Comparison of ENCODE assay signal across 8 cellular contexts in genomic region chr2:171574149-171574795, GRCh38. TPM values are rescaled to one million over a fixed set of nuclear protein-coding genes. Genes with fewer than 3 reads are reported as not detected.
DNase-seq lines count a peak whose midpoint lies in the region; ATAC-seq and TF ChIP-seq lines count a peak whose summit lies in the region.

No MANE protein-coding gene starts in this region.

- CTCF ChIA-PET in naive thymus-derived CD4-positive, alpha-beta T cell (lab: Charles Lee), result interaction anchor here (0.9 to 1.5 kb wide), 6 partner anchors 14 to 1138 kb away, joined by 3 to 4 read pairs (median 3); no protein-coding TSS in a partner anchor

- peaks cover 4% of the 10 kb centered on the region for H3K4me1 ChIP-seq in CD4-positive, CD25-positive, alpha-beta regulatory T cell (ENCODE audit: control insufficient read depth, insufficient read depth, low read length, poor library complexity, severe bottlenecking)
- H3K4me1 ChIP-seq in NT2/D1 (ENCODE audit: insufficient read depth, insufficient read length), result no peaks in the 10 kb centered on the region
- H3K4me1 ChIP-seq in naive thymus-derived CD4-positive, alpha-beta T cell (ENCODE audit: control insufficient read depth in 2 of 2, insufficient read depth in 2 of 2, low read length in 2 of 2), result peaks cover 0 to 3% of the 10 kb centered on the region in 2 donors

- H3K27me3 Mint-ChIP-seq in CD4-positive, CD25-positive, alpha-beta regulatory T cell, result peaks cover 4% of the 10 kb centered on the region
- H3K27me3 Mint-ChIP-seq in naive thymus-derived CD4-positive, alpha-beta T cell, result peaks cover 0 to 8% (median 0%) of the 10 kb centered on the region in 5 donors

- peaks cover 0 to 10% (median 4%) of the 10 kb centered on the region in 4 donors for H3K4me1 Mint-ChIP-seq in CD4-positive, CD25-positive, alpha-beta regulatory T cell
- peaks cover 0 to 7% (median 6%) of the 10 kb centered on the region in 7 donors for H3K4me1 Mint-ChIP-seq in naive thymus-derived CD4-positive, alpha-beta T cell

- peak overlapping the region in 2 of 4 donors; percentile 32 to 36 for H3K4me3 Mint-ChIP-seq in CD4-positive, CD25-positive, alpha-beta regulatory T cell
- H3K4me3 Mint-ChIP-seq in naive thymus-derived CD4-positive, alpha-beta T cell, result peak overlapping the region in 6 of 10 donors; percentile 13 to 69 (median 16)

- DNase-seq in CD4-positive, CD25-positive, alpha-beta regulatory T cell, result peak; percentile 61 to 78 (median 72)
- peak; percentile 52 for DNase-seq in NT2/D1 (ENCODE audit: low read depth, low spot score)
- peak; percentile 79 for DNase-seq in activated CD8-positive, alpha-beta memory T cell treated with anti-CD3 and anti-CD28 coated beads, Interleukin-2, amount 50 U/mL, for 4 hours
- DNase-seq in epithelial cell of proximal tubule (ENCODE audit: low read depth), result no peak
- peak; percentile 50 to 84 (median 73) for DNase-seq in naive thymus-derived CD4-positive, alpha-beta T cell
- peak; percentile 61 to 63 for DNase-seq in stimulated activated CD8-positive, alpha-beta memory T cell treated with anti-CD3 and anti-CD28 coated beads, Interleukin-7, amount 100 ng/mL, for 48 hours (ENCODE audit: extremely low read depth in 1 of 2, low read depth in 1 of 2)

- intact Hi-C loops in naive thymus-derived CD4-positive, alpha-beta T cell (cut with micrococcal nuclease), result loop anchor here (1.0 to 10.0 kb wide), 13 partner anchors 24 to 1141 kb away; partner anchors contain the start of genes DLX2 (in 1 of the 2) and DYNC1I2 (in 1 of the 2)

- POLR2A ChIA-PET in naive thymus-derived CD4-positive, alpha-beta T cell (lab: Charles Lee), result no interaction called here

- no peaks in the 10 kb centered on the region for H3K36me3 Mint-ChIP-seq in CD4-positive, CD25-positive, alpha-beta regulatory T cell
- no peaks in the 10 kb centered on the region for H3K36me3 Mint-ChIP-seq in naive thymus-derived CD4-positive, alpha-beta T cell

- H3K9ac ChIP-seq in NT2/D1 (ENCODE audit: insufficient read length, low read depth), result no peak overlapping the region

- H3K27ac ChIP-seq in CD4-positive, CD25-positive, alpha-beta regulatory T cell (ENCODE audit: insufficient read depth, low read length, poor library complexity, severe bottlenecking), result no peak overlapping the region
- H3K27ac ChIP-seq in naive thymus-derived CD4-positive, alpha-beta T cell (ENCODE audit: low read depth, low read length), result no peak overlapping the region

- TF ChIP-seq CTCF in epithelial cell of proximal tubule (conservative IDR thresholded peaks at IDR 0.05; ENCODE audit: low read depth, low read length), result peak; percentile 89

- H3K27ac Mint-ChIP-seq in CD4-positive, CD25-positive, alpha-beta regulatory T cell, result peak overlapping the region in 1 of 3 donors; percentile 75
- H3K27ac Mint-ChIP-seq in naive thymus-derived CD4-positive, alpha-beta T cell, result peak overlapping the region in 2 of 9 donors; percentile 31 to 60

- H3K9me3 ChIP-seq in CD4-positive, CD25-positive, alpha-beta regulatory T cell (ENCODE audit: control insufficient read depth in 2 of 2, low read length in 2 of 2), result no peaks in the 10 kb centered on the region
- no peaks in the 10 kb centered on the region for H3K9me3 ChIP-seq in NT2/D1 (ENCODE audit: insufficient read depth, low read length)
- no peaks in the 10 kb centered on the region for H3K9me3 ChIP-seq in naive thymus-derived CD4-positive, alpha-beta T cell (ENCODE audit: control insufficient read depth in 2 of 3, low read length in 3 of 3)

- H3K4me3 ChIP-seq in CD4-positive, CD25-positive, alpha-beta regulatory T cell (ENCODE audit: low read depth, low read length), result no peak overlapping the region
- no peak overlapping the region for H3K4me3 ChIP-seq in NT2/D1 (ENCODE audit: insufficient read length, low read depth)
- no peak overlapping the region for H3K4me3 ChIP-seq in epithelial cell of proximal tubule (ENCODE audit: low read depth, low read length)
- no peak overlapping the region for H3K4me3 ChIP-seq in naive thymus-derived CD4-positive, alpha-beta T cell (ENCODE audit: low read length)

- H3K36me3 ChIP-seq in CD4-positive, CD25-positive, alpha-beta regulatory T cell (ENCODE audit: control insufficient read depth, insufficient read depth, low read length), result no peaks in the 10 kb centered on the region
- no peaks in the 10 kb centered on the region for H3K36me3 ChIP-seq in NT2/D1 (ENCODE audit: insufficient read depth, insufficient read length, low read length)
- no peaks in the 10 kb centered on the region for H3K36me3 ChIP-seq in naive thymus-derived CD4-positive, alpha-beta T cell (ENCODE audit: control insufficient read depth in 2 of 3, insufficient read depth in 3 of 3, low read length in 3 of 3)

- no peaks in the 10 kb centered on the region for H3K9me3 Mint-ChIP-seq in CD4-positive, CD25-positive, alpha-beta regulatory T cell
- H3K9me3 Mint-ChIP-seq in naive thymus-derived CD4-positive, alpha-beta T cell, result no peaks in the 10 kb centered on the region

- peaks cover 3% of the 10 kb centered on the region for H3K27me3 ChIP-seq in CD4-positive, CD25-positive, alpha-beta regulatory T cell (ENCODE audit: control insufficient read depth, insufficient read depth, low read length)
- H3K27me3 ChIP-seq in NT2/D1 (ENCODE audit: insufficient read depth, insufficient read length), result peaks cover 14% of the 10 kb centered on the region
- H3K27me3 ChIP-seq in naive thymus-derived CD4-positive, alpha-beta T cell (ENCODE audit: control insufficient read depth in 2 of 2, insufficient read depth in 2 of 2, low read length in 2 of 2), result no peaks in the 10 kb centered on the region

- peak; percentile 92 to 95 for ATAC-seq in CD4-positive, CD25-positive, alpha-beta regulatory T cell (ENCODE audit: low read depth in 2 of 2)
- ATAC-seq in GM19351 (IDR thresholded peaks at IDR 0.05; ENCODE audit: unreplicated experiment) (peak; percentile 89), HG03520 (IDR thresholded peaks at IDR 0.05; ENCODE audit: unreplicated experiment) (peak; percentile 85)
- peak; percentile 99 for ATAC-seq in naive thymus-derived CD4-positive, alpha-beta T cell

RNA-seq across cellular contexts. Expression of gene CYBRD1, which starts 52.0 kb away (rescaled TPM):
- total RNA-seq in CD4-positive, CD25-positive, alpha-beta regulatory T cell, result 0.94 TPM
- polyA plus RNA-seq in CD4-positive, CD25-positive, alpha-beta regulatory T cell, result under 1 TPM in 2 of 4 donors, not detected in 2; 0.09 to 0.20 TPM
- total RNA-seq in epithelial cell of proximal tubule, result 2.5 and 5.1 TPM in 2 replicates
- 10 to 100 TPM in 1 of 5 experiments, 1 to 10 TPM in 2, under 1 TPM in 2; 0.46 to 11.1 (median 1.8) TPM for total RNA-seq in naive thymus-derived CD4-positive, alpha-beta T cell
- under 1 TPM in 1 of 2 donors, not detected in 1; 0.12 TPM for polyA plus RNA-seq in naive thymus-derived CD4-positive, alpha-beta T cell
